In genomic region chr1:25802915-25803314, GRCh38 we compare ENCODE assay signal across 10 cellular contexts. TPM values are rescaled to one million over a fixed set of nuclear protein-coding genes. Genes with fewer than 3 reads are reported as not detected.
DNase-seq lines count a peak whose midpoint lies in the region; ATAC-seq and TF ChIP-seq lines count a peak whose summit lies in the region.
"Had no signal": no experiment of that assay in that cellular context is flagged by ENCODE, and none has a peak within 500 bp of the region (broad histone marks: within the 10 kb centered on the region; RNA-seq: fewer than 3 reads in every experiment).

No MANE protein-coding gene starts in this region.

- peaks cover 11% of the 10 kb centered on the region for H3K4me1 Mint-ChIP-seq in activated T-helper 1 cell treated with anti-CD3 and anti-CD28 coated beads, Interleukin-12 subunit alpha, Interleukin-12 subunit beta, Interleukin-2, Interleukin-4 antibody, amounts not matched to agents 30 ng/mL and 10 ng/mL and 1 ng/mL, durations not matched to agents 14 hours and 24 hours and 36 hours (ENCODE audit: low read depth)

- intact Hi-C loops in left ventricle myocardium superior (cut with micrococcal nuclease), result no loop called here
- intact Hi-C loops in activated T-helper 1 cell treated with anti-CD3 and anti-CD28 coated beads, Interleukin-12 subunit alpha, Interleukin-12 subunit beta, Interleukin-2, Interleukin-4 antibody, amounts not matched to agents 30 ng/mL and 10 ng/mL and 1 ng/mL, durations not matched to agents 14 hours and 24 hours and 36 hours (cut with micrococcal nuclease), result no loop called here

- H3K4me3 ChIP-seq in right atrium auricular region, result no peak overlapping the region

- H3K27me3 Mint-ChIP-seq in activated T-helper 1 cell treated with anti-CD3 and anti-CD28 coated beads, Interleukin-12 subunit alpha, Interleukin-12 subunit beta, Interleukin-2, Interleukin-4 antibody, amounts not matched to agents 30 ng/mL and 10 ng/mL and 1 ng/mL, durations not matched to agents 14 hours and 24 hours and 36 hours (ENCODE audit: insufficient read depth), result peaks cover 29% of the 10 kb centered on the region

- no peaks in the 10 kb centered on the region for H3K9me3 ChIP-seq in right atrium auricular region

- H3K4me1 ChIP-seq in right atrium auricular region, result peaks cover 0 to 73% of the 10 kb centered on the region in 2 donors

- no peak overlapping the region for H3K27ac ChIP-seq in right atrium auricular region

- peaks cover 3% of the 10 kb centered on the region for H3K36me3 Mint-ChIP-seq in activated T-helper 1 cell treated with anti-CD3 and anti-CD28 coated beads, Interleukin-12 subunit alpha, Interleukin-12 subunit beta, Interleukin-2, Interleukin-4 antibody, amounts not matched to agents 30 ng/mL and 10 ng/mL and 1 ng/mL, durations not matched to agents 14 hours and 24 hours and 36 hours (ENCODE audit: low read depth)
- H3K36me3 Mint-ChIP-seq: natural killer cell had no signal

- H3K27me3 ChIP-seq in right atrium auricular region, result no peaks in the 10 kb centered on the region

- no peaks in the 10 kb centered on the region for H3K36me3 ChIP-seq in right atrium auricular region

- ATAC-seq in left ventricle myocardium superior (no peak), HG02759 (IDR thresholded peaks at IDR 0.05; ENCODE audit: unreplicated experiment) (peak; percentile 62)
- ATAC-seq in stimulated activated naive CD8-positive, alpha-beta T cell treated with anti-CD3 and anti-CD28 coated beads, Interleukin-15, Interleukin-2, amounts not matched to agents 100 U/mL and 50 U/mL, for 24 hours, result peak; percentile 21
- ATAC-seq: natural killer cell had no signal

- peak; percentile 1 for DNase-seq in left ventricle myocardium superior
- DNase-seq in right atrium auricular region (ENCODE audit: low spot score), result no peak
- no peak for DNase-seq in activated T-helper 1 cell treated with anti-CD3 and anti-CD28 coated beads, Interleukin-12 subunit alpha, Interleukin-12 subunit beta, Interleukin-2, Interleukin-4 antibody, amounts not matched to agents 30 ng/mL and 10 ng/mL and 1 ng/mL, durations not matched to agents 14 hours and 24 hours and 36 hours (ENCODE audit: low spot score)
- DNase-seq in stimulated activated naive CD8-positive, alpha-beta T cell treated with anti-CD3 and anti-CD28 coated beads, Interleukin-15, Interleukin-2, amounts not matched to agents 100 U/mL and 50 U/mL, for 24 hours, result no peak
- no peak for DNase-seq in NCI-H2227 treated with DMSO at 0.1 percent for 48 hours (lab: John Stamatoyannopoulos, UW)
- DNase-seq in T1000 (lab: John Stamatoyannopoulos, UW), result no peak
- no peak for DNase-seq in KG1 (lab: John Stamatoyannopoulos, UW)
- DNase-seq: natural killer cell, NCI-H1092 treated with DMSO at 0.1 percent for 48 hours had no signal

- H3K4me3 Mint-ChIP-seq in activated T-helper 1 cell treated with anti-CD3 and anti-CD28 coated beads, Interleukin-12 subunit alpha, Interleukin-12 subunit beta, Interleukin-2, Interleukin-4 antibody, amounts not matched to agents 30 ng/mL and 10 ng/mL and 1 ng/mL, durations not matched to agents 14 hours and 24 hours and 36 hours, result peak overlapping the region; percentile 19
- H3K4me3 Mint-ChIP-seq: natural killer cell had no signal

- H3K9me3 Mint-ChIP-seq in activated T-helper 1 cell treated with anti-CD3 and anti-CD28 coated beads, Interleukin-12 subunit alpha, Interleukin-12 subunit beta, Interleukin-2, Interleukin-4 antibody, amounts not matched to agents 30 ng/mL and 10 ng/mL and 1 ng/mL, durations not matched to agents 14 hours and 24 hours and 36 hours, result no peaks in the 10 kb centered on the region
- H3K9me3 Mint-ChIP-seq: natural killer cell had no signal

- H3K27ac Mint-ChIP-seq in activated T-helper 1 cell treated with anti-CD3 and anti-CD28 coated beads, Interleukin-12 subunit alpha, Interleukin-12 subunit beta, Interleukin-2, Interleukin-4 antibody, amounts not matched to agents 30 ng/mL and 10 ng/mL and 1 ng/mL, durations not matched to agents 14 hours and 24 hours and 36 hours, result no peak overlapping the region
- H3K27ac Mint-ChIP-seq: natural killer cell had no signal

- no peak for TF ChIP-seq CTCF in right atrium auricular region (IDR thresholded peaks at IDR 0.05)

RNA-seq across cellular contexts. Expression of gene SELENON, which starts 2.9 kb away (rescaled TPM):
- 46.3 TPM for total RNA-seq in left ventricle myocardium superior
- total RNA-seq in right atrium auricular region, result 10 to 100 TPM; 31.7 to 34.2 TPM
- total RNA-seq in activated T-helper 1 cell treated with anti-CD3 and anti-CD28 coated beads, Interleukin-12 subunit alpha, Interleukin-12 subunit beta, Interleukin-2, Interleukin-4 antibody, amounts not matched to agents 30 ng/mL and 10 ng/mL and 1 ng/mL, durations not matched to agents 14 hours and 24 hours and 36 hours, result 5.2 and 5.3 TPM in 2 replicates

RNA-seq across cellular contexts. Expression of gene MTFR1L, which starts 16.8 kb away (rescaled TPM):
- 227 TPM for total RNA-seq in left ventricle myocardium superior
- 100 to 1,000 TPM; 154 to 303 TPM for total RNA-seq in right atrium auricular region
- total RNA-seq in activated T-helper 1 cell treated with anti-CD3 and anti-CD28 coated beads, Interleukin-12 subunit alpha, Interleukin-12 subunit beta, Interleukin-2, Interleukin-4 antibody, amounts not matched to agents 30 ng/mL and 10 ng/mL and 1 ng/mL, durations not matched to agents 14 hours and 24 hours and 36 hours, result 29.3 and 30.0 TPM in 2 replicates

RNA-seq across cellular contexts. Expression of gene AUNIP, which starts 56.3 kb away (rescaled TPM):
- total RNA-seq in left ventricle myocardium superior (not detected), right atrium auricular region (not detected)
- total RNA-seq in activated T-helper 1 cell treated with anti-CD3 and anti-CD28 coated beads, Interleukin-12 subunit alpha, Interleukin-12 subunit beta, Interleukin-2, Interleukin-4 antibody, amounts not matched to agents 30 ng/mL and 10 ng/mL and 1 ng/mL, durations not matched to agents 14 hours and 24 hours and 36 hours, result 10.2 and 12.3 TPM in 2 replicates
